1 cellular context compared by ENCODE assay signal in genomic region chr20:38430679-38431325, GRCh38.
TF ChIP-seq lines count a peak whose summit lies in the region.

No MANE protein-coding gene starts in this region.

TF ChIP-seq in HepG2, 621 proteins besides CTCF, POLR2A, EP300 and RAD21:
- no peak for TF ChIP-seq ZNF562 (CRISPR knock-in tag; IDR thresholded peaks at IDR 0.05; ENCODE audit: borderline replicate concordance)
- 0 out of 2 replicates have a peak, but pooled peaks have one; percentile 13 for TF ChIP-seq MXD1 (CRISPR knock-in tag; IDR thresholded peaks at IDR 0.05)
- no peak for TF ChIP-seq ZNF441 (CRISPR knock-in tag; IDR thresholded peaks at IDR 0.05; ENCODE audit: borderline replicate concordance)
- TF ChIP-seq AGO2 (optimal IDR thresholded peaks at IDR 0.05; ENCODE audit: low read depth, low read length), result peak; percentile 28
- TF ChIP-seq ZNF687 (CRISPR knock-in tag; IDR thresholded peaks at IDR 0.05), result peak; percentile 38
- peak; percentile 32; the same call in 1 of the 2 replicates for TF ChIP-seq USF2 (IDR thresholded peaks at IDR 0.05; ENCODE audit: low read depth, low read length)
- TF ChIP-seq USF2 (CRISPR knock-in tag; IDR thresholded peaks at IDR 0.05; ENCODE audit: borderline replicate concordance), result no peak
